Comparison of ENCODE assay signal across 33 cellular contexts in genomic region chrX:54422168-54422567, GRCh38.
"Had no signal": no experiment of that assay in that cellular context is flagged by ENCODE, and none has a peak within 500 bp of the region (broad histone marks: within the 10 kb centered on the region; RNA-seq: fewer than 3 reads in every experiment).

No MANE protein-coding gene starts in this region.

- H3K27ac ChIP-seq: adrenal gland, breast epithelium, coronary artery, dorsolateral prefrontal cortex, esophagus muscularis mucosa, foreskin keratinocyte, gastrocnemius medialis, VCaP had no signal

- H3K27me3 ChIP-seq: adrenal gland, breast epithelium, esophagus muscularis mucosa, foreskin keratinocyte, gastrocnemius medialis had no signal

- H3K9me3 ChIP-seq: adrenal gland, breast epithelium, esophagus muscularis mucosa, gastrocnemius medialis had no signal

- H3K36me3 Mint-ChIP-seq: activated naive CD4-positive, alpha-beta T cell treated with anti-CD3 and anti-CD28 coated beads, Interleukin-2, amount 50 U/mL, for 24 hours; activated naive CD8-positive, alpha-beta T cell treated with anti-CD3 and anti-CD28 coated beads for 36 hours; brain; WTC11 had no signal

- DNase-seq: activated CD4-positive, alpha-beta T cell treated with anti-CD3 and anti-CD28 coated beads for 1 hour; activated CD4-positive, alpha-beta T cell treated with anti-CD3 and anti-CD28 coated beads for 4 hours; activated CD4-positive, alpha-beta T cell treated with anti-CD3 and anti-CD28 coated beads, Interleukin-2, amount 50 U/mL, for 1 hour; activated CD4-positive, alpha-beta T cell treated with anti-CD3 and anti-CD28 coated beads, Interleukin-2, amount 50 U/mL, for 48 hours; activated CD8-positive, alpha-beta memory T cell treated with anti-CD3 and anti-CD28 coated beads for 24 hours; activated CD8-positive, alpha-beta T cell treated with anti-CD3 and anti-CD28 coated beads for 36 hours; activated effector memory CD4-positive, alpha-beta T cell treated with Interleukin-2 at 50 U/mL for 16 hours; activated gamma-delta T cell treated with Interleukin-2 at 50 U/mL for 16 hours; activated naive CD4-positive, alpha-beta T cell treated with anti-CD3 and anti-CD28 coated beads for 36 hours; activated naive CD8-positive, alpha-beta T cell treated with anti-CD3 and anti-CD28 coated beads for 36 hours; activated naive CD8-positive, alpha-beta T cell treated with anti-CD3 and anti-CD28 coated beads, Interleukin-2, amount 50 U/mL, for 24 hours; activated T-cell treated with anti-CD3 and anti-CD28 coated beads, Interleukin-2, amount 50 U/mL, for 4 hours; adrenal gland; amygdala; aorta; dorsolateral prefrontal cortex; effector memory CD4-positive, alpha-beta T cell; endodermal cell; erythroblast; foreskin keratinocyte; gastrocnemius medialis; glutamatergic neuron; T-helper 2 cell had no signal

- H3K27me3 Mint-ChIP-seq: brain had no signal

- H3K27ac Mint-ChIP-seq: activated CD8-positive, alpha-beta T cell treated with anti-CD3 and anti-CD28 coated beads for 36 hours; activated naive CD4-positive, alpha-beta T cell treated with anti-CD3 and anti-CD28 coated beads for 36 hours; activated naive CD4-positive, alpha-beta T cell treated with anti-CD3 and anti-CD28 coated beads, Interleukin-2, amount 50 U/mL, for 24 hours; activated naive CD8-positive, alpha-beta T cell treated with anti-CD3 and anti-CD28 coated beads for 36 hours; activated naive CD8-positive, alpha-beta T cell treated with anti-CD3 and anti-CD28 coated beads, Interleukin-2, amount 50 U/mL, for 24 hours; activated T-helper 17 cell treated with anti-CD3 and anti-CD28 coated beads, Interleukin-2, amount 50 U/mL, for 72 hours; brain; dendritic cell treated with granulocyte-macrophage colony-stimulating factor and Interleukin-4, amounts not matched to agents 40 ng/mL and 50 ng/mL, for 4 days; endodermal cell; WTC11 had no signal

- H3K4me1 ChIP-seq: adrenal gland, breast epithelium, foreskin keratinocyte, gastrocnemius medialis had no signal

- ATAC-seq: activated CD8-positive, alpha-beta T cell treated with anti-CD3 and anti-CD28 coated beads for 36 hours; activated naive CD8-positive, alpha-beta T cell treated with anti-CD3 and anti-CD28 coated beads, Interleukin-2, amount 50 U/mL, for 24 hours; activated T-cell treated with anti-CD3 and anti-CD28 coated beads, Interleukin-2, amount 50 U/mL, for 4 hours; activated T-helper 17 cell treated with anti-CD3 and anti-CD28 coated beads, Interleukin-2, amount 50 U/mL, for 72 hours; foreskin keratinocyte; gastrocnemius medialis; WTC11 had no signal

- H3K36me3 ChIP-seq: adrenal gland, breast epithelium, esophagus muscularis mucosa, gastrocnemius medialis had no signal

- H3K9me3 Mint-ChIP-seq: activated CD8-positive, alpha-beta T cell treated with anti-CD3 and anti-CD28 coated beads for 36 hours; activated naive CD4-positive, alpha-beta T cell treated with anti-CD3 and anti-CD28 coated beads for 36 hours; activated naive CD4-positive, alpha-beta T cell treated with anti-CD3 and anti-CD28 coated beads, Interleukin-2, amount 50 U/mL, for 24 hours; activated naive CD8-positive, alpha-beta T cell treated with anti-CD3 and anti-CD28 coated beads for 36 hours; activated naive CD8-positive, alpha-beta T cell treated with anti-CD3 and anti-CD28 coated beads, Interleukin-2, amount 50 U/mL, for 24 hours; activated T-cell treated with anti-CD3 and anti-CD28 coated beads, Interleukin-2, amount 50 U/mL, for 4 hours; activated T-helper 17 cell treated with anti-CD3 and anti-CD28 coated beads, Interleukin-2, amount 50 U/mL, for 72 hours; central memory CD8-positive, alpha-beta T cell; dendritic cell treated with granulocyte-macrophage colony-stimulating factor and Interleukin-4, amounts not matched to agents 40 ng/mL and 50 ng/mL, for 4 days had no signal

- H3K4me3 Mint-ChIP-seq: activated CD8-positive, alpha-beta T cell treated with anti-CD3 and anti-CD28 coated beads for 36 hours; activated naive CD4-positive, alpha-beta T cell treated with anti-CD3 and anti-CD28 coated beads for 36 hours; activated naive CD4-positive, alpha-beta T cell treated with anti-CD3 and anti-CD28 coated beads, Interleukin-2, amount 50 U/mL, for 24 hours; activated naive CD8-positive, alpha-beta T cell treated with anti-CD3 and anti-CD28 coated beads for 36 hours; activated naive CD8-positive, alpha-beta T cell treated with anti-CD3 and anti-CD28 coated beads, Interleukin-2, amount 50 U/mL, for 24 hours; activated T-cell treated with anti-CD3 and anti-CD28 coated beads, Interleukin-2, amount 50 U/mL, for 4 hours; activated T-helper 17 cell treated with anti-CD3 and anti-CD28 coated beads, Interleukin-2, amount 50 U/mL, for 72 hours; brain; central memory CD8-positive, alpha-beta T cell; dendritic cell treated with granulocyte-macrophage colony-stimulating factor and Interleukin-4, amounts not matched to agents 40 ng/mL and 50 ng/mL, for 4 days; endodermal cell; WTC11 had no signal

- H3K4me1 Mint-ChIP-seq: activated naive CD4-positive, alpha-beta T cell treated with anti-CD3 and anti-CD28 coated beads, Interleukin-2, amount 50 U/mL, for 24 hours; activated naive CD8-positive, alpha-beta T cell treated with anti-CD3 and anti-CD28 coated beads for 36 hours; activated naive CD8-positive, alpha-beta T cell treated with anti-CD3 and anti-CD28 coated beads, Interleukin-2, amount 50 U/mL, for 24 hours; activated T-helper 17 cell treated with anti-CD3 and anti-CD28 coated beads, Interleukin-2, amount 50 U/mL, for 72 hours; brain; central memory CD8-positive, alpha-beta T cell had no signal

- H3K4me3 ChIP-seq: adrenal gland, breast epithelium, coronary artery, dorsolateral prefrontal cortex, esophagus muscularis mucosa, gastrocnemius medialis had no signal
